In the genomic region with DNA sequence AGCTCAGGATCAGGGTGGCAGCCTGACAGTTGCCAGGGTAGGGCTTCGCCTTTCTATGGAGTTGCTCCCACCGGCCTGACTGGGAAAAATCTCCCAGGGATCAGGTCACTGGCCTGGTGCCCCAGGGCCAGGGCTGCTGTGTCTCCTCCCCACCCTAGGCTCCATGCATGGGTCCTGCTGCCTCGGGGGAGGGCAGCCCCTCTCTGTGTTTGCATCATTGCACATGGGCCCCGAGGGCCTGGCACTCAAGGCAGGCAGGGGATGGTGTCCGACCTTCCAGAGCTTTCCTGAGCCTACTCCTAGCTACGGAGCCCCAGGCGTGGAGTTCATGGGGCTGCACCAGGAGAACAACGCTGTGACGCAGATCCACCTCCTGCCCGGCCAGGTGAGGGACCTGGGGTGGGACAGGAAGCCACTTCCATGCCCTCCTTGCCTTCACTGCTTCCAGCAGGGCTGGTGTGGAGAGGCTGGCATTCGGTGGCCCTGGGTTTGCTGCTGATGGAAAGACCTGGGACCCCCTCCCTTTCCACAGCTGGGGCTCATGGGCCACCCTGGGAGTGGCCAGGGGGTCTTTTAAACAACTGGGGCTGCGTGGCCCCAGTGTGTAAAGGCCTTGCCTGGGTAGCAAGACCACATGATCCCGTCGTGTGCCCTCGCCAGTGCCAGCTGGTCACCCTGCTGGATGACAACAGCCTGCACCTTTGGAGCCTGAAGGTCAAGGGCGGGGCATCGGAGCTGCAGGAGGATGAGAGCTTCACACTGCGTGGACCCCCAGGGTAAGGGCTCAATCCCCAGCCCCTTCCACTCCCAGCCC, we compare ENCODE assay signal across 19 cellular contexts. TPM values are rescaled to one million over a fixed set of nuclear protein-coding genes. Genes with fewer than 3 reads are reported as not detected.
DNase-seq lines count a peak whose midpoint lies in the region; ATAC-seq and TF ChIP-seq lines count a peak whose summit lies in the region.
"Had no signal": no experiment of that assay in that cellular context is flagged by ENCODE, and none has a peak within 500 bp of the region (broad histone marks: within the 10 kb centered on the region; RNA-seq: fewer than 3 reads in every experiment).

No MANE protein-coding gene starts in this region.

- H3K9me3 Mint-ChIP-seq in activated CD8-positive, alpha-beta T cell treated with anti-CD3 and anti-CD28 coated beads, Interleukin-2, amount 10 ng/mL, durations not matched to agents 7 days and 5 days (ENCODE audit: insufficient read depth) = no peaks in the 10 kb centered on the region
- H3K9me3 Mint-ChIP-seq: activated B cell treated with CpG ODN at 0.5 μM for 24 hours; CD4-positive, alpha-beta T cell; IgD-negative memory B cell; natural killer cell treated with Interleukin-12 subunit alpha and Interleukin-12 subunit beta and Interleukin-15 and Interleukin-18, amount 100 ng/mL, for 72 hours; T-helper 2 cell treated with Interferon-gamma antibody and Interleukin-4, amounts not matched to agents 5 μg/mL and 100 μg/mL, for 36 hours had no signal

- no peaks in the 10 kb centered on the region for H3K9me3 ChIP-seq in cardiac muscle cell (ENCODE audit: low read depth)
- H3K9me3 ChIP-seq in heart right ventricle = no peaks in the 10 kb centered on the region
- H3K9me3 ChIP-seq in mucosa of stomach (ENCODE audit: control insufficient read depth, low read length) = no peaks in the 10 kb centered on the region
- H3K9me3 ChIP-seq: gastroesophageal sphincter had no signal

- CTCF ChIA-PET in activated CD8-positive, alpha-beta T cell treated with anti-CD3 and anti-CD28 coated beads, Interleukin-2, amount 10 ng/mL, durations not matched to agents 7 days and 5 days (lab: Charles Lee) = no interaction called here

- POLR2A ChIA-PET in activated CD8-positive, alpha-beta T cell treated with anti-CD3 and anti-CD28 coated beads, Interleukin-2, amount 10 ng/mL, durations not matched to agents 7 days and 5 days (lab: Charles Lee) = no interaction called here

- H3K4me1 ChIP-seq in cardiac muscle cell (ENCODE audit: low read depth) (peaks cover 18% of the 10 kb centered on the region), heart right ventricle (peaks cover 0 to 10% (median 0%) of the 10 kb centered on the region in 9 donors), mucosa of stomach (ENCODE audit: control insufficient read depth, insufficient read depth, low read length) (peaks cover 47% of the 10 kb centered on the region)

- ATAC-seq in heart right ventricle = no peak
- ATAC-seq in activated CD8-positive, alpha-beta T cell treated with anti-CD3 and anti-CD28 coated beads, Interleukin-2, amount 10 ng/mL, durations not matched to agents 7 days and 5 days = no peak
- ATAC-seq: gastroesophageal sphincter had no signal

- no peaks in the 10 kb centered on the region for H3K27me3 Mint-ChIP-seq in activated CD8-positive, alpha-beta T cell treated with anti-CD3 and anti-CD28 coated beads, Interleukin-2, amount 10 ng/mL, durations not matched to agents 7 days and 5 days (ENCODE audit: low read depth)
- H3K27me3 Mint-ChIP-seq: activated B cell treated with CpG ODN at 0.5 μM for 24 hours; activated naive CD8-positive, alpha-beta T cell; brain; CD4-positive, alpha-beta T cell; IgD-negative memory B cell; natural killer cell treated with Interleukin-12 subunit alpha and Interleukin-12 subunit beta and Interleukin-15 and Interleukin-18, amount 100 ng/mL, for 72 hours had no signal

- H3K4me3 Mint-ChIP-seq in activated CD8-positive, alpha-beta T cell treated with anti-CD3 and anti-CD28 coated beads, Interleukin-2, amount 10 ng/mL, durations not matched to agents 7 days and 5 days = no peak overlapping the region
- H3K4me3 Mint-ChIP-seq: activated B cell treated with CpG ODN at 0.5 μM for 24 hours; activated naive CD8-positive, alpha-beta T cell; brain; CD4-positive, alpha-beta T cell; IgD-negative memory B cell; natural killer cell treated with Interleukin-12 subunit alpha and Interleukin-12 subunit beta and Interleukin-15 and Interleukin-18, amount 100 ng/mL, for 72 hours; T-helper 2 cell treated with Interferon-gamma antibody and Interleukin-4, amounts not matched to agents 5 μg/mL and 100 μg/mL, for 36 hours had no signal

- TF ChIP-seq CTCF in cardiac muscle cell (IDR thresholded peaks at IDR 0.05; ENCODE audit: low read depth, low read length) (no peak), heart right ventricle (IDR thresholded peaks at IDR 0.05) (no peak)

- 90 to 92% methylated on average over 18 of the region's 18 CpGs for WGBS in heart right ventricle, 2 donors

- H3K27ac ChIP-seq in cardiac muscle cell (peak overlapping the region; percentile 43), heart right ventricle (no peak overlapping the region)
- H3K27ac ChIP-seq: gastroesophageal sphincter had no signal

- DNase-seq in cardiac muscle cell (ENCODE audit: low read depth in 1 of 2, low spot score in 1 of 2) = no peak
- no peak for DNase-seq in heart right ventricle
- DNase-seq in globus pallidus (ENCODE audit: low spot score) = peak; percentile 24
- DNase-seq in iPS-NIHi7 (ENCODE audit: extremely low spot score) = no peak
- no peak for DNase-seq in NCI-H1105 treated with DMSO at 0.1 percent for 48 hours (lab: John Stamatoyannopoulos, UW)
- DNase-seq in activated CD8-positive, alpha-beta T cell treated with anti-CD3 and anti-CD28 coated beads, Interleukin-2, amount 10 ng/mL, durations not matched to agents 7 days and 5 days = no peak
- no peak for DNase-seq in D341Med (ENCODE audit: low spot score)
- DNase-seq: activated B cell treated with CpG ODN at 0.5 μM for 24 hours; CD4-positive, alpha-beta T cell; GOT3; NCI-H1930; stimulated activated CD4-positive, alpha-beta T cell treated with anti-CD3 and anti-CD28 coated beads, Interleukin-12 subunit alpha, Interleukin-12 subunit beta, amount 100 ng/mL, for 4 hours had no signal

- H3K4me3 ChIP-seq in cardiac muscle cell = no peak overlapping the region
- no peak overlapping the region for H3K4me3 ChIP-seq in heart right ventricle
- peak overlapping the region; percentile 17 for H3K4me3 ChIP-seq in mucosa of stomach (ENCODE audit: low read length)
- H3K4me3 ChIP-seq: gastroesophageal sphincter had no signal

- no peaks in the 10 kb centered on the region for H3K36me3 Mint-ChIP-seq in activated CD8-positive, alpha-beta T cell treated with anti-CD3 and anti-CD28 coated beads, Interleukin-2, amount 10 ng/mL, durations not matched to agents 7 days and 5 days (ENCODE audit: low read depth)
- H3K36me3 Mint-ChIP-seq: activated naive CD8-positive, alpha-beta T cell; brain; IgD-negative memory B cell; natural killer cell treated with Interleukin-12 subunit alpha and Interleukin-12 subunit beta and Interleukin-15 and Interleukin-18, amount 100 ng/mL, for 72 hours had no signal

- intact Hi-C loops in heart right ventricle (cut with DNase I) = no loop called here

- no peaks in the 10 kb centered on the region for H3K4me1 Mint-ChIP-seq in activated CD8-positive, alpha-beta T cell treated with anti-CD3 and anti-CD28 coated beads, Interleukin-2, amount 10 ng/mL, durations not matched to agents 7 days and 5 days (ENCODE audit: low read depth)
- H3K4me1 Mint-ChIP-seq: activated B cell treated with CpG ODN at 0.5 μM for 24 hours, brain, IgD-negative memory B cell had no signal

- H3K27me3 ChIP-seq in cardiac muscle cell (no peaks in the 10 kb centered on the region), heart right ventricle (no peaks in the 10 kb centered on the region), mucosa of stomach (ENCODE audit: control insufficient read depth, insufficient read depth, low read length) (no peaks in the 10 kb centered on the region)
- H3K27me3 ChIP-seq: gastroesophageal sphincter had no signal

- H3K27ac Mint-ChIP-seq in activated CD8-positive, alpha-beta T cell treated with anti-CD3 and anti-CD28 coated beads, Interleukin-2, amount 10 ng/mL, durations not matched to agents 7 days and 5 days = no peak overlapping the region
- H3K27ac Mint-ChIP-seq: activated B cell treated with CpG ODN at 0.5 μM for 24 hours; activated naive CD8-positive, alpha-beta T cell; CD4-positive, alpha-beta T cell; IgD-negative memory B cell; natural killer cell treated with Interleukin-12 subunit alpha and Interleukin-12 subunit beta and Interleukin-15 and Interleukin-18, amount 100 ng/mL, for 72 hours; T-helper 2 cell treated with Interferon-gamma antibody and Interleukin-4, amounts not matched to agents 5 μg/mL and 100 μg/mL, for 36 hours had no signal

- H3K9ac ChIP-seq in mucosa of stomach (ENCODE audit: low read length) = peak overlapping the region; percentile 34

- H3K36me3 ChIP-seq in cardiac muscle cell (no peaks in the 10 kb centered on the region), heart right ventricle (no peaks in the 10 kb centered on the region), mucosa of stomach (ENCODE audit: control insufficient read depth, insufficient read depth, low read length) (peaks cover 21% of the 10 kb centered on the region)

RNA-seq across cellular contexts. Expression of a gene that starts 29.5 kb away (rescaled TPM):
- 15.3 and 101 TPM in 2 replicates for total RNA-seq in cardiac muscle cell
- polyA plus RNA-seq in cardiac muscle cell = 21.3 and 49.2 TPM in 2 replicates
- 10 to 100 TPM; 27.9 to 62.2 (median 45.8) TPM for total RNA-seq in heart right ventricle
- 100 to 1,000 TPM in 1 of 2 donors, 10 to 100 TPM in 1; 30.8 to 205 TPM for polyA plus RNA-seq in heart right ventricle
- 10 to 100 TPM; 26.9 to 27.8 TPM for total RNA-seq in activated CD8-positive, alpha-beta T cell treated with anti-CD3 and anti-CD28 coated beads, Interleukin-2, amount 10 ng/mL, durations not matched to agents 7 days and 5 days

RNA-seq across cellular contexts. Expression of a gene that starts 32.6 kb away (rescaled TPM):
- total RNA-seq in cardiac muscle cell = 28.1 and 40.3 TPM in 2 replicates
- polyA plus RNA-seq in cardiac muscle cell = 35.2 and 45.5 TPM in 2 replicates
- total RNA-seq in heart right ventricle = 1 to 10 TPM; 1.1 to 5.0 (median 2.6) TPM
- 10 to 100 TPM in 1 of 2 donors, 1 to 10 TPM in 1; 5.6 to 14.8 TPM for polyA plus RNA-seq in heart right ventricle
- 10 to 100 TPM; 19.3 to 19.8 TPM for total RNA-seq in activated CD8-positive, alpha-beta T cell treated with anti-CD3 and anti-CD28 coated beads, Interleukin-2, amount 10 ng/mL, durations not matched to agents 7 days and 5 days

RNA-seq across cellular contexts. Expression of a gene that starts 41.7 kb away (rescaled TPM):
- total RNA-seq in cardiac muscle cell = 70.5 and 88.8 TPM in 2 replicates
- 52.8 and 64.4 TPM in 2 replicates for polyA plus RNA-seq in cardiac muscle cell
- 1 to 10 TPM; 4.2 to 9.9 (median 6.1) TPM for total RNA-seq in heart right ventricle
- 10 to 100 TPM; 13.6 to 18.1 TPM for polyA plus RNA-seq in heart right ventricle
- total RNA-seq in activated CD8-positive, alpha-beta T cell treated with anti-CD3 and anti-CD28 coated beads, Interleukin-2, amount 10 ng/mL, durations not matched to agents 7 days and 5 days = 10 to 100 TPM; 76.6 to 77.8 TPM

RNA-seq across cellular contexts. Expression of a gene that starts 42.7 kb away (rescaled TPM):
- total RNA-seq in cardiac muscle cell (24.4 and 31.2 TPM in 2 replicates), heart right ventricle (10 to 100 TPM; 29.0 to 59.2 (median 37.2) TPM)
- polyA plus RNA-seq in cardiac muscle cell (18.1 and 27.3 TPM in 2 replicates), heart right ventricle (10 to 100 TPM; 17.6 to 31.2 TPM)
- under 1 TPM; 0.68 to 0.97 TPM for total RNA-seq in activated CD8-positive, alpha-beta T cell treated with anti-CD3 and anti-CD28 coated beads, Interleukin-2, amount 10 ng/mL, durations not matched to agents 7 days and 5 days
- polyA plus RNA-seq: IgD-negative memory B cell had no signal
